In genomic region chr7:67976490-67976889, GRCh38 we compare ENCODE assay signal across 7 cellular contexts.
"Had no signal": no experiment of that assay in that cellular context is flagged by ENCODE, and none has a peak within 500 bp of the region (broad histone marks: within the 10 kb centered on the region; RNA-seq: fewer than 3 reads in every experiment).

No MANE protein-coding gene starts in this region.

- DNase-seq: IMR-90, Karpas-422, KBM-7, KG1 had no signal

- H3K27ac ChIP-seq: HL-60, KMS-11 had no signal

- H3K4me2 ChIP-seq: KMS-11 had no signal

- FAIRE-seq: HTR-8/SVneo had no signal

- H3K9ac ChIP-seq: KMS-11 had no signal
